1 cellular context compared by ENCODE assay signal in genomic region chr19:37243206-37243632, GRCh38.
TF ChIP-seq lines count a peak whose summit lies in the region.

No MANE protein-coding gene starts in this region.

TF ChIP-seq in IMR-90, 13 proteins besides CTCF, POLR2A, EP300 and RAD21:
- TF ChIP-seq USF2 (IDR thresholded peaks at IDR 0.05; ENCODE audit: low read depth, low read length) (no peak), SMC3 (IDR thresholded peaks at IDR 0.05; ENCODE audit: low read depth, low read length) (no peak), ELK1 (IDR thresholded peaks at IDR 0.05; ENCODE audit: borderline replicate concordance, low read depth, low read length) (no peak), MAZ (IDR thresholded peaks at IDR 0.05; ENCODE audit: borderline replicate concordance, low read depth, low read length) (no peak), RCOR1 (IDR thresholded peaks at IDR 0.05; ENCODE audit: insufficient replicate concordance, low read length) (no peak), MXI1 (IDR thresholded peaks at IDR 0.05; ENCODE audit: borderline replicate concordance, low read depth, low read length) (no peak), CEBPB (IDR thresholded peaks at IDR 0.05; ENCODE audit: low read depth, low read length) (no peak), CHD1 (IDR thresholded peaks at IDR 0.05; ENCODE audit: low read depth, low read length) (no peak), FOS (IDR thresholded peaks at IDR 0.05; ENCODE audit: low read depth, low read length) (no peak), NFE2L2 (IDR thresholded peaks at IDR 0.05; ENCODE audit: low read depth, low read length) (no peak), RFX5 (IDR thresholded peaks at IDR 0.05; ENCODE audit: low read depth, low read length) (no peak), BHLHE40 (IDR thresholded peaks at IDR 0.05; ENCODE audit: low read depth, low read length) (no peak)
TF ChIP-seq in IMR-90: peak in this region for 0.
